Comparison of ENCODE assay signal across 23 cellular contexts in genomic region chr14:27845241-27845850, GRCh38.
A peak's percentile ranks its signal among the peaks of the same experiment; 100 is the strongest.
DNase-seq lines count a peak whose midpoint lies in the region; ATAC-seq, FAIRE-seq and TF ChIP-seq lines count a peak whose summit lies in the region.
"Had no signal": no experiment of that assay in that cellular context is flagged by ENCODE, and none has a peak within 500 bp of the region (broad histone marks: within the 10 kb centered on the region; RNA-seq: fewer than 3 reads in every experiment).

No MANE protein-coding gene starts in this region.

- DNase-seq in T47D (ENCODE audit: low read depth in 1 of 2, low spot score in 1 of 2) (peak; percentile 46 to 88), mammary epithelial cell (no peak), WTC11 (ENCODE audit: low spot score) (peak; percentile 15), mesenchymal stem cell (no peak), urothelium cell line (ENCODE audit: low spot score) (peak; percentile 65), cortex of kidney (lab: John Stamatoyannopoulos, UW) (no peak), NCI-H526 treated with DMSO at 0.1 percent for 48 hours (lab: John Stamatoyannopoulos, UW) (no peak)
- DNase-seq: 8988T; activated CD4-positive, alpha-beta T cell treated with anti-CD3 and anti-CD28 coated beads, Interleukin-2, amount 10 ng/mL, durations not matched to agents 24 days and 14 days; activated CD8-positive, alpha-beta memory T cell treated with anti-CD3 and anti-CD28 coated beads, Interleukin-2, amount 10 ng/mL, durations not matched to agents 7 days and 5 days; activated naive CD8-positive, alpha-beta T cell treated with anti-CD3 and anti-CD28 coated beads for 36 hours; effector CD8-positive, alpha-beta T cell; foreskin melanocyte; natural killer cell; NCI-H1092 treated with DMSO at 0.1 percent for 48 hours; NCI-H1930; stimulated activated CD4-positive, alpha-beta T cell treated with anti-CD3 and anti-CD28 coated beads, Interleukin-1b, Interleukin-23, amount 100 ng/mL, for 48 hours; T-helper 2 cell had no signal

- H2AFZ ChIP-seq in mammary epithelial cell (ENCODE audit: low read depth, low read length) (no peak overlapping the region), mesenchymal stem cell (ENCODE audit: low read depth, low read length) (no peak overlapping the region)
- H2AFZ ChIP-seq: parathyroid adenoma had no signal

- no peak overlapping the region for H2BK15ac ChIP-seq in mesenchymal stem cell (ENCODE audit: low read depth, poor library complexity, severe bottlenecking)

- H2BK120ac ChIP-seq in mesenchymal stem cell (ENCODE audit: low read depth, low read length), result no peak overlapping the region

- no peaks in the 10 kb centered on the region for H3K79me2 ChIP-seq in mammary epithelial cell (ENCODE audit: insufficient read depth, low read length)
- H3K79me2 ChIP-seq: parathyroid adenoma had no signal

- no peak overlapping the region for H3K4me3 Mint-ChIP-seq in WTC11
- H3K4me3 Mint-ChIP-seq: activated CD4-positive, alpha-beta T cell treated with anti-CD3 and anti-CD28 coated beads, Interleukin-2, amount 10 ng/mL, durations not matched to agents 24 days and 14 days; activated CD8-positive, alpha-beta memory T cell treated with anti-CD3 and anti-CD28 coated beads, Interleukin-2, amount 10 ng/mL, durations not matched to agents 7 days and 5 days; activated naive CD8-positive, alpha-beta T cell treated with anti-CD3 and anti-CD28 coated beads for 36 hours; CD8-positive, alpha-beta memory T cell; natural killer cell had no signal

- H3K4me1 Mint-ChIP-seq in WTC11, result peaks cover 19% of the 10 kb centered on the region
- H3K4me1 Mint-ChIP-seq: activated CD4-positive, alpha-beta T cell treated with anti-CD3 and anti-CD28 coated beads, Interleukin-2, amount 10 ng/mL, durations not matched to agents 24 days and 14 days; activated CD8-positive, alpha-beta memory T cell treated with anti-CD3 and anti-CD28 coated beads, Interleukin-2, amount 10 ng/mL, durations not matched to agents 7 days and 5 days; activated naive CD8-positive, alpha-beta T cell treated with anti-CD3 and anti-CD28 coated beads for 36 hours; CD8-positive, alpha-beta memory T cell; natural killer cell had no signal

- H3K36me3 ChIP-seq in mammary epithelial cell (ENCODE audit: insufficient read depth, low read length) (no peaks in the 10 kb centered on the region), mesenchymal stem cell (ENCODE audit: control insufficient read depth in 1 of 2, insufficient read depth in 2 of 2, low read depth in 1 of 2, low read length in 2 of 2) (no peaks in the 10 kb centered on the region)
- H3K36me3 ChIP-seq: SJSA1, suprapubic skin had no signal

- H3K27me3 ChIP-seq in mammary epithelial cell (ENCODE audit: insufficient read depth, low read length) (no peaks in the 10 kb centered on the region), mesenchymal stem cell (ENCODE audit: control insufficient read depth in 1 of 2, insufficient read depth in 1 of 2, low read length in 2 of 2) (no peaks in the 10 kb centered on the region)
- H3K27me3 ChIP-seq: SJSA1, suprapubic skin had no signal

- H3K4me1 ChIP-seq in mammary epithelial cell (ENCODE audit: insufficient read depth, low read length) (no peaks in the 10 kb centered on the region), mesenchymal stem cell (ENCODE audit: control insufficient read depth, insufficient read depth, low read depth, low read length) (no peaks in the 10 kb centered on the region)
- H3K4me1 ChIP-seq: parathyroid adenoma, SJSA1, suprapubic skin had no signal

- no peak overlapping the region for H3K27ac Mint-ChIP-seq in WTC11
- H3K27ac Mint-ChIP-seq: activated CD4-positive, alpha-beta T cell treated with anti-CD3 and anti-CD28 coated beads, Interleukin-2, amount 10 ng/mL, durations not matched to agents 24 days and 14 days; activated CD8-positive, alpha-beta memory T cell treated with anti-CD3 and anti-CD28 coated beads, Interleukin-2, amount 10 ng/mL, durations not matched to agents 7 days and 5 days; activated naive CD8-positive, alpha-beta T cell treated with anti-CD3 and anti-CD28 coated beads for 36 hours; CD8-positive, alpha-beta memory T cell; natural killer cell had no signal

- peak overlapping the region; percentile 61 for H4K91ac ChIP-seq in mesenchymal stem cell (ENCODE audit: low read length)

- peaks cover 5% of the 10 kb centered on the region; the same call in 1 of the 2 replicates for H3K36me3 Mint-ChIP-seq in WTC11
- H3K36me3 Mint-ChIP-seq: activated CD8-positive, alpha-beta memory T cell treated with anti-CD3 and anti-CD28 coated beads, Interleukin-2, amount 10 ng/mL, durations not matched to agents 7 days and 5 days; activated naive CD8-positive, alpha-beta T cell treated with anti-CD3 and anti-CD28 coated beads for 36 hours; CD8-positive, alpha-beta memory T cell; natural killer cell had no signal

- no peak overlapping the region for H3K23ac ChIP-seq in mesenchymal stem cell (ENCODE audit: low read length in 2 of 2)

- H2BK5ac ChIP-seq in mesenchymal stem cell (ENCODE audit: low read depth, low read length, poor library complexity, severe bottlenecking), result no peak overlapping the region

- no peak overlapping the region for H3K14ac ChIP-seq in mesenchymal stem cell (ENCODE audit: low read length in 2 of 2)

- peaks cover 16% of the 10 kb centered on the region for H3K9me3 ChIP-seq in mammary epithelial cell (replicated peaks; ENCODE audit: insufficient read depth, low read length)
- no peaks in the 10 kb centered on the region for H3K9me3 ChIP-seq in mesenchymal stem cell (ENCODE audit: control insufficient read depth, low read length)
- H3K9me3 ChIP-seq: SJSA1 had no signal

- H3K79me1 ChIP-seq in mesenchymal stem cell (replicated peaks; ENCODE audit: low read length, poor library complexity, severe bottlenecking), result no peaks in the 10 kb centered on the region

- POLR2A ChIA-PET in WTC11 (lab: Charles Lee), result no interaction called here

- no peak overlapping the region for H2AK5ac ChIP-seq in mesenchymal stem cell (ENCODE audit: low read length, severe bottlenecking)

- no peak overlapping the region for H3K4ac ChIP-seq in mesenchymal stem cell (ENCODE audit: low read depth in 1 of 2, low read length in 2 of 2)

- dilution Hi-C loops in mammary epithelial cell (cut with HindIII; ENCODE audit: low sequenced_read_pairs), result no loop called here

- no peak overlapping the region for H3K4me3 ChIP-seq in mammary epithelial cell (replicated peaks in 1 of 3; ENCODE audit: insufficient read depth in 1 of 3, low read depth in 2 of 3, low read length in 3 of 3)
- no peak overlapping the region for H3K4me3 ChIP-seq in mesenchymal stem cell (ENCODE audit: insufficient read depth in 1 of 2, low read depth in 1 of 2, low read length in 2 of 2)
- H3K4me3 ChIP-seq: SJSA1, suprapubic skin had no signal

- peaks cover 15% of the 10 kb centered on the region for H3K9me3 Mint-ChIP-seq in WTC11

- CTCF ChIA-PET in mammary epithelial cell (lab: Charles Lee; ENCODE audit: low non-redundant PET) (no interaction called here), WTC11 (lab: Charles Lee) (no interaction called here)

- TF ChIP-seq CTCF in mammary epithelial cell (conservative IDR thresholded peaks at IDR 0.05 in 1 of 2, IDR thresholded peaks at IDR 0.05 in 1 of 2; ENCODE audit: extremely low read depth in 1 of 2, insufficient read depth in 1 of 2, low read depth in 1 of 2, low read length in 2 of 2) (no peak), WTC11 (IDR thresholded peaks at IDR 0.05) (no peak)

- 80% methylated on average over 1 of the region's 54 CpGs for WGBS in mammary epithelial cell (ENCODE audit: low coverage, missing lambda C conversion rate)
- WGBS in mesenchymal stem cell, result 94% methylated on average over 49 of the region's 54 CpGs

- H3K27ac ChIP-seq in mammary epithelial cell (ENCODE audit: insufficient read depth, low read depth, low read length), result no peak overlapping the region
- no peak overlapping the region for H3K27ac ChIP-seq in mesenchymal stem cell (ENCODE audit: low read length, poor library complexity, severe bottlenecking)
- H3K27ac ChIP-seq: parathyroid adenoma, SJSA1, suprapubic skin had no signal

- no peak overlapping the region for H2BK12ac ChIP-seq in mesenchymal stem cell (ENCODE audit: low read length in 2 of 2)

- no peak overlapping the region for H3K18ac ChIP-seq in mesenchymal stem cell (ENCODE audit: low read depth in 1 of 2, low read length in 2 of 2)

- H3K4me2 ChIP-seq in mammary epithelial cell (ENCODE audit: insufficient read depth, low read depth, low read length) (no peak overlapping the region), mesenchymal stem cell (ENCODE audit: low read length, poor library complexity, severe bottlenecking) (no peak overlapping the region)

- no peak overlapping the region for H4K8ac ChIP-seq in mesenchymal stem cell (ENCODE audit: low read length)

- no TSS peak for BruUV-seq in mammary epithelial cell (replicated peaks; lab: Mats Ljungman, UMichigan)

- in situ Hi-C loops in T47D (cut with HindIII; ENCODE audit: low pct_unique_long_range_greater_than_20kb, low sequenced_read_pairs), result no loop called here
- in situ Hi-C loops in mammary epithelial cell (cut with MboI; ENCODE audit: low sequenced_read_pairs in 2 of 2), result no loop called here

- H3K9ac ChIP-seq in mammary epithelial cell (ENCODE audit: insufficient read depth, low read length) (no peak overlapping the region), mesenchymal stem cell (ENCODE audit: low read length) (no peak overlapping the region)
- H3K9ac ChIP-seq: parathyroid adenoma had no signal

- no peak for FAIRE-seq in urothelium cell line (lab: Jason Lieb, UNC)

- ATAC-seq in WTC11, result peak; percentile 24
- ATAC-seq in HG03342 (IDR thresholded peaks at IDR 0.05; ENCODE audit: unreplicated experiment), result no peak
- ATAC-seq: activated CD8-positive, alpha-beta memory T cell treated with anti-CD3 and anti-CD28 coated beads, Interleukin-2, amount 10 ng/mL, durations not matched to agents 7 days and 5 days; natural killer cell had no signal

- no peaks in the 10 kb centered on the region for H4K20me1 ChIP-seq in mammary epithelial cell (ENCODE audit: insufficient read depth, low read length)

- H3K27me3 Mint-ChIP-seq in WTC11 (ENCODE audit: low read depth), result no peaks in the 10 kb centered on the region; the same call in 1 of the 2 replicates
- H3K27me3 Mint-ChIP-seq: activated CD4-positive, alpha-beta T cell treated with anti-CD3 and anti-CD28 coated beads, Interleukin-2, amount 10 ng/mL, durations not matched to agents 24 days and 14 days; activated CD8-positive, alpha-beta memory T cell treated with anti-CD3 and anti-CD28 coated beads, Interleukin-2, amount 10 ng/mL, durations not matched to agents 7 days and 5 days; activated naive CD8-positive, alpha-beta T cell treated with anti-CD3 and anti-CD28 coated beads for 36 hours; CD8-positive, alpha-beta memory T cell had no signal

- intact Hi-C loops in mammary epithelial cell (cut with micrococcal nuclease), result no loop called here

TF ChIP-seq in WTC11, 78 proteins besides CTCF, POLR2A, EP300 and RAD21 (continues in another document):
- TF ChIP-seq NFYB (CRISPR knock-in tag; conservative IDR thresholded peaks at IDR 0.05; ENCODE audit: low read depth), result no peak
- no peak for TF ChIP-seq ATF1 (CRISPR knock-in tag; IDR thresholded peaks at IDR 0.05)

Comparison
In these comparisons a context has a peak if more than half of its experiments do, and no peak if none do; other contexts are left out.
1. DNase-seq: peak in T47D (2 of 2), WTC11 (single experiment) and urothelium cell line (single experiment); none in mammary epithelial cell (single experiment), mesenchymal stem cell (single experiment), cortex of kidney (single experiment) and NCI-H526 treated with DMSO at 0.1 percent for 48 hours (single experiment).